Comparison of ENCODE assay signal across 30 cellular contexts in genomic region chr2:184524551-184525382, GRCh38.
"Had no signal": no experiment of that assay in that cellular context is flagged by ENCODE, and none has a peak within 500 bp of the region (broad histone marks: within the 10 kb centered on the region; RNA-seq: fewer than 3 reads in every experiment).

No MANE protein-coding gene starts in this region.

- H3K4me1 ChIP-seq: adrenal gland, Peyer's patch had no signal

- ATAC-seq: activated CD4-positive, alpha-beta T cell treated with anti-CD3 and anti-CD28 coated beads for 36 hours; activated CD4-positive, CD25-positive, alpha-beta regulatory T cell treated with anti-CD3 and anti-CD28 coated beads, Interleukin-2, amount 50 U/mL, for 24 hours; activated CD8-positive, alpha-beta T cell treated with anti-CD3 and anti-CD28 coated beads, Interleukin-2, amount 10 ng/mL, durations not matched to agents 7 days and 5 days; activated naive CD4-positive, alpha-beta T cell treated with anti-CD3 and anti-CD28 coated beads, Interleukin-2, amount 50 U/mL, for 72 hours; PC-3 had no signal

- H3K27me3 Mint-ChIP-seq: activated CD4-positive, alpha-beta T cell treated with anti-CD3 and anti-CD28 coated beads for 36 hours; activated CD4-positive, alpha-beta T cell treated with anti-CD3 and anti-CD28 coated beads, Interleukin-2, amount 10 ng/mL, durations not matched to agents 7 days and 5 days had no signal

- H3K27ac ChIP-seq: adrenal gland, Peyer's patch had no signal

- H3K36me3 ChIP-seq: adrenal gland, Peyer's patch had no signal

- H3K27me3 ChIP-seq: adrenal gland, Peyer's patch had no signal

- H3K36me3 Mint-ChIP-seq: brain had no signal

- H3K4me3 ChIP-seq: adrenal gland, Peyer's patch had no signal

- H3K27ac Mint-ChIP-seq: activated CD4-positive, alpha-beta T cell treated with anti-CD3 and anti-CD28 coated beads for 36 hours; activated CD4-positive, alpha-beta T cell treated with anti-CD3 and anti-CD28 coated beads, Interleukin-2, amount 10 ng/mL, durations not matched to agents 7 days and 5 days; activated CD8-positive, alpha-beta T cell treated with anti-CD3 and anti-CD28 coated beads, Interleukin-2, amount 10 ng/mL, durations not matched to agents 7 days and 5 days; activated naive CD4-positive, alpha-beta T cell treated with anti-CD3 and anti-CD28 coated beads, Interleukin-2, amount 50 U/mL, for 72 hours; brain; IgD-negative memory B cell had no signal

- H3K4me1 Mint-ChIP-seq: activated CD4-positive, alpha-beta T cell treated with anti-CD3 and anti-CD28 coated beads for 36 hours; activated CD4-positive, alpha-beta T cell treated with anti-CD3 and anti-CD28 coated beads, Interleukin-2, amount 10 ng/mL, durations not matched to agents 7 days and 5 days; brain; IgD-negative memory B cell had no signal

- DNase-seq: activated CD4-positive, alpha-beta T cell treated with anti-CD3 and anti-CD28 coated beads for 36 hours; activated CD4-positive, alpha-beta T cell treated with anti-CD3 and anti-CD28 coated beads, Interleukin-2, amount 10 ng/mL, durations not matched to agents 7 days and 5 days; activated CD4-positive, alpha-beta T cell treated with anti-CD3 and anti-CD28 coated beads, Interleukin-2, amount 50 U/mL, for 48 hours; activated CD8-positive, alpha-beta T cell treated with anti-CD3 and anti-CD28 coated beads, Interleukin-2, amount 10 ng/mL, durations not matched to agents 7 days and 5 days; activated effector memory CD4-positive, alpha-beta T cell treated with Interleukin-2 at 50 U/mL for 16 hours; activated naive CD4-positive, alpha-beta T cell; activated T-cell treated with anti-CD3 and anti-CD28 coated beads, Interleukin-2, amount 50 U/mL, for 48 hours; adrenal gland; caudate nucleus; cerebellar nuclear complex; Karpas-422; KBM-7; NCI-H1105; NCI-H1417 treated with DMSO at 0.1 percent for 48 hours; NCI-H1694; NCI-H1930; NCI-H2081 treated with DMSO at 0.1 percent for 48 hours; NCI-H345; NCI-H524 treated with DMSO at 0.1 percent for 48 hours; PC-3; Peyer's patch; RPMI8226; SW 1271; T-helper 1 cell; T-helper 2 cell; T-helper 9 cell had no signal

- H3K4me3 Mint-ChIP-seq: activated CD4-positive, alpha-beta T cell treated with anti-CD3 and anti-CD28 coated beads for 36 hours; activated CD4-positive, alpha-beta T cell treated with anti-CD3 and anti-CD28 coated beads, Interleukin-2, amount 10 ng/mL, durations not matched to agents 7 days and 5 days; activated CD8-positive, alpha-beta T cell treated with anti-CD3 and anti-CD28 coated beads, Interleukin-2, amount 10 ng/mL, durations not matched to agents 7 days and 5 days; brain; IgD-negative memory B cell had no signal
